1 cellular context compared by ENCODE assay signal in the genomic region with DNA sequence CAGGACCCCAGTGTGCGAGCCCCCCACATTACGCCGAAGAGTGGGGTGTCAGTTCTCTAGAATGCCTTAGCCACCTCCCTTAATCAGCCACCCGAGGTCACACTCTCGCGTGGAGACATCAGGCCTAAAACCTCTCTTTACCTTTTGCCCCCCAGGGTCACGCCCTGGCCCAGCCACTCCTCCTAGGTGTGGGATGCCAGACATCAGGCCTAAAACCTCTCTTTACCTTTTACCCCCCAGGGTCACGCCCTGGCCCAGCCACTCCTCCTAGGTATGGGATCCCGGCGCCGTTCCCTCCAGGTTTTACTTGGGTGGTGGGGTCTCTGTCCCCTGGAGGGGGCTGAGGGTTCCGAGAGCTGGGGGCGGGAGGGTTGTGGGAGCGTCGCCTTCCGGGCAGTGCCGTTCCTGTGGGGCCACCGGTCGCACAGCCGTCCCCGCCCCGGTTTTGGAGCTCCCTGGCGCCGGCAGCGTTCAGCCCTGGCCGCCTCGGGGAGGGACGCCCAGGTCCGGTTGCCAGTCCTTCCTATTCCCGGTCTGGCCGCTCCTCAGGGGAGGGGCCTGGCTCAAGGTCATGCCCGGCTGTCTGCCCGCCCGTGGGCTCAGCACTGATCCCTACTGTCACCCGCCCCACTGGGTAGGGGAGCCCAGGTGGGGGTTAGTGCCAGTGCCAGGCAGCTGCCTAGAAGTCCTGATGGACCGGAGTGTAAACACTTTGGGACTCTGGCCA.
TF ChIP-seq lines count a peak whose summit lies in the region.

No MANE protein-coding gene starts in this region.

TF ChIP-seq in SK-N-SH treated with all-trans-retinoic acid at 6 μM for 48 hours, 23 proteins besides CTCF, POLR2A, EP300 and RAD21 (continued from another document):
- no peak for TF ChIP-seq GLIS3 (CRISPR knock-in tag; IDR thresholded peaks at IDR 0.05)
- no peak for TF ChIP-seq ESRRG (CRISPR knock-in tag; IDR thresholded peaks at IDR 0.05)
- no peak for TF ChIP-seq ZNF70 (CRISPR knock-in tag; IDR thresholded peaks at IDR 0.05)
- TF ChIP-seq, protein P1, sequence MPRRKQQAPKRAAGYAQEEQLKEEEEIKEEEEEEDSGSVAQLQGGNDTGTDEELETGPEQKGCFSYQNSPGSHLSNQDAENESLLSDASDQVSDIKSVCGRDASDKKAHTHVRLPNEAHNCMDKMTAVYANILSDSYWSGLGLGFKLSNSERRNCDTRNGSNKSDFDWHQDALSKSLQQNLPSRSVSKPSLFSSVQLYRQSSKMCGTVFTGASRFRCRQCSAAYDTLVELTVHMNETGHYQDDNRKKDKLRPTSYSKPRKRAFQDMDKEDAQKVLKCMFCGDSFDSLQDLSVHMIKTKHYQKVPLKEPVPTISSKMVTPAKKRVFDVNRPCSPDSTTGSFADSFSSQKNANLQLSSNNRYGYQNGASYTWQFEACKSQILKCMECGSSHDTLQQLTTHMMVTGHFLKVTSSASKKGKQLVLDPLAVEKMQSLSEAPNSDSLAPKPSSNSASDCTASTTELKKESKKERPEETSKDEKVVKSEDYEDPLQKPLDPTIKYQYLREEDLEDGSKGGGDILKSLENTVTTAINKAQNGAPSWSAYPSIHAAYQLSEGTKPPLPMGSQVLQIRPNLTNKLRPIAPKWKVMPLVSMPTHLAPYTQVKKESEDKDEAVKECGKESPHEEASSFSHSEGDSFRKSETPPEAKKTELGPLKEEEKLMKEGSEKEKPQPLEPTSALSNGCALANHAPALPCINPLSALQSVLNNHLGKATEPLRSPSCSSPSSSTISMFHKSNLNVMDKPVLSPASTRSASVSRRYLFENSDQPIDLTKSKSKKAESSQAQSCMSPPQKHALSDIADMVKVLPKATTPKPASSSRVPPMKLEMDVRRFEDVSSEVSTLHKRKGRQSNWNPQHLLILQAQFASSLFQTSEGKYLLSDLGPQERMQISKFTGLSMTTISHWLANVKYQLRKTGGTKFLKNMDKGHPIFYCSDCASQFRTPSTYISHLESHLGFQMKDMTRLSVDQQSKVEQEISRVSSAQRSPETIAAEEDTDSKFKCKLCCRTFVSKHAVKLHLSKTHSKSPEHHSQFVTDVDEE (CRISPR knock-in tag; IDR thresholded peaks at IDR 0.05), result no peak
- no peak for TF ChIP-seq ZNF8 (CRISPR knock-in tag; IDR thresholded peaks at IDR 0.05)
- no peak for TF ChIP-seq ZNF565 (CRISPR knock-in tag; conservative IDR thresholded peaks at IDR 0.05; ENCODE audit: low read depth)
- no peak for TF ChIP-seq TOX (CRISPR knock-in tag; IDR thresholded peaks at IDR 0.05; ENCODE audit: borderline replicate concordance)
